Comparison of ENCODE assay signal across 21 cellular contexts in the genomic region with DNA sequence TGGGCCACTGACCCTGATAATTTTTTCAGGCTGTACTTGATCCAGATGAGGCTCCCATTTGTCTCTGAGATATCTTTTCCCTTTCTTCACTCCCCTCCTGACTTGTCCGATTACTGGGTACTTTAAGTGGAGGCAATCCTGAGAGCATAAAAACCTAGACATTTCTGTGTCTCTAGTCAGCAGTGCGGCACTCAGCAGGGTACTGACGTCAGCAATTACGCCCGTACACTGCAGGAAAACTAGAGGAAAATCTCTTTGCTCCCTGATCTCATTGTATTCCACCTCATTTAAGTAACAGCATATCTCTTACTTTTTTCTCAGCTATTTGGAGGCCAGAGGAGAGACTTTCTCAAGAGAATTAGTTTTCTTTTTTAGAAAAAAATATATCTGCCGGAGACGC.
DNase-seq lines count a peak whose midpoint lies in the region; TF ChIP-seq lines count a peak whose summit lies in the region.
"Had no signal": no experiment of that assay in that cellular context is flagged by ENCODE, and none has a peak within 500 bp of the region (broad histone marks: within the 10 kb centered on the region; RNA-seq: fewer than 3 reads in every experiment).

No MANE protein-coding gene starts in this region.

- CTCF ChIA-PET in CD4-positive, alpha-beta memory T cell (lab: Charles Lee; ENCODE audit: partially characterized antibody), result interaction anchor here (1.6 to 5.3 kb wide), 4 partner anchors 8 to 14 kb away, joined by 7 to 46 read pairs (median 11); no protein-coding TSS in a partner anchor
- CTCF ChIA-PET in activated CD4-positive, alpha-beta memory T cell treated with anti-CD3 and anti-CD28 coated beads, Interleukin-2, amount 10 ng/mL, durations not matched to agents 7 days and 5 days (lab: Charles Lee), result interaction anchor here (1.6 to 11.6 kb wide), 3 partner anchors 10 to 51 kb away, joined by 7 to 106 read pairs (median 8); no protein-coding TSS in a partner anchor

- no peaks in the 10 kb centered on the region for H3K4me1 ChIP-seq in CD4-positive, alpha-beta memory T cell (ENCODE audit: insufficient read depth, low read length)
- H3K4me1 ChIP-seq in vagina, result no peaks in the 10 kb centered on the region
- H3K4me1 ChIP-seq: spleen, tibial artery had no signal

- no peaks in the 10 kb centered on the region for H3K36me3 ChIP-seq in CD4-positive, alpha-beta memory T cell (ENCODE audit: insufficient read depth, low read length)
- H3K36me3 ChIP-seq in vagina, result no peaks in the 10 kb centered on the region
- H3K36me3 ChIP-seq: spleen, tibial artery had no signal

- DNase-seq in activated CD4-positive, alpha-beta T cell treated with anti-CD3 and anti-CD28 coated beads, Interleukin-2, amount 10 ng/mL, durations not matched to agents 24 days and 14 days, result no peak
- DNase-seq in activated CD4-positive, alpha-beta T cell treated with anti-CD3 and anti-CD28 coated beads for 48 hours, result no peak
- DNase-seq in CD4-positive, alpha-beta memory T cell, result no peak
- DNase-seq in activated CD4-positive, alpha-beta memory T cell treated with anti-CD3 and anti-CD28 coated beads, Interleukin-2, amount 10 ng/mL, durations not matched to agents 7 days and 5 days, result no peak
- DNase-seq in fibroblast of pulmonary artery (ENCODE audit: low read depth), result peak; percentile 3
- no peak for DNase-seq in vagina (ENCODE audit: extremely low spot score in 2 of 2)
- no peak for DNase-seq in NOMO-1 treated with DMSO at 0.1 percent for 48 hours (lab: John Stamatoyannopoulos, UW; ENCODE audit: unreplicated experiment)
- DNase-seq in SIG-M5 (lab: John Stamatoyannopoulos, UW), result no peak
- DNase-seq: activated CD4-positive, alpha-beta T cell treated with anti-CD3 and anti-CD28 coated beads, Interleukin-2, amount 50 U/mL, for 48 hours; head of caudate nucleus; KG1; mammary epithelial cell; NCI-H1436; nucleus accumbens; spleen; stimulated activated CD4-positive, alpha-beta T cell treated with anti-CD3 and anti-CD28 coated beads, Interleukin-4, amount 100 ng/mL, for 1 hour; stimulated activated naive CD4-positive, alpha-beta T cell treated with Interleukin-2 at 50 U/mL for 16 hours; tibial artery had no signal

- TF ChIP-seq POLR2A in vagina (IDR thresholded peaks at IDR 0.05), result no peak

- H3K36me3 Mint-ChIP-seq in activated CD4-positive, alpha-beta T cell treated with anti-CD3 and anti-CD28 coated beads, Interleukin-2, amount 10 ng/mL, durations not matched to agents 24 days and 14 days (ENCODE audit: low read depth), result no peaks in the 10 kb centered on the region
- no peaks in the 10 kb centered on the region for H3K36me3 Mint-ChIP-seq in CD4-positive, alpha-beta memory T cell
- no peaks in the 10 kb centered on the region for H3K36me3 Mint-ChIP-seq in activated CD4-positive, alpha-beta memory T cell treated with anti-CD3 and anti-CD28 coated beads, Interleukin-2, amount 10 ng/mL, durations not matched to agents 7 days and 5 days (ENCODE audit: low read depth)

- H3K9me3 ChIP-seq in CD4-positive, alpha-beta memory T cell (ENCODE audit: control insufficient read depth in 1 of 2, low read length in 2 of 2), result no peaks in the 10 kb centered on the region
- no peaks in the 10 kb centered on the region for H3K9me3 ChIP-seq in vagina
- H3K9me3 ChIP-seq: spleen, tibial artery had no signal

- POLR2A ChIA-PET in CD4-positive, alpha-beta memory T cell (lab: Charles Lee; ENCODE audit: partially characterized antibody), result interaction anchor here (0.9 to 5.8 kb wide), 6 partner anchors 8 to 573 kb away, joined by 3 to 43 read pairs (median 4); no protein-coding TSS in a partner anchor
- POLR2A ChIA-PET in activated CD4-positive, alpha-beta memory T cell treated with anti-CD3 and anti-CD28 coated beads, Interleukin-2, amount 10 ng/mL, durations not matched to agents 7 days and 5 days (lab: Charles Lee), result interaction anchor here (1.2 to 3.5 kb wide), 3 partner anchors 8 to 12 kb away, joined by 3 to 15 read pairs (median 4); no protein-coding TSS in a partner anchor

- TF ChIP-seq CTCF in fibroblast of pulmonary artery (IDR thresholded peaks at IDR 0.05; ENCODE audit: low read length, missing control alignments) (no peak), vagina (IDR thresholded peaks at IDR 0.05) (no peak)

- H3K4me3 Mint-ChIP-seq in activated CD4-positive, alpha-beta T cell treated with anti-CD3 and anti-CD28 coated beads, Interleukin-2, amount 10 ng/mL, durations not matched to agents 24 days and 14 days, result peak overlapping the region; percentile 62
- peak overlapping the region in 7 of 8 donors; percentile 24 to 68 (median 49) for H3K4me3 Mint-ChIP-seq in CD4-positive, alpha-beta memory T cell
- H3K4me3 Mint-ChIP-seq in activated CD4-positive, alpha-beta memory T cell treated with anti-CD3 and anti-CD28 coated beads, Interleukin-2, amount 10 ng/mL, durations not matched to agents 7 days and 5 days, result peak overlapping the region; percentile 49
- H3K4me3 Mint-ChIP-seq: B cell; central memory CD8-positive, alpha-beta T cell; GM23338 had no signal

- peaks cover 8% of the 10 kb centered on the region for H3K27me3 Mint-ChIP-seq in activated CD4-positive, alpha-beta T cell treated with anti-CD3 and anti-CD28 coated beads, Interleukin-2, amount 10 ng/mL, durations not matched to agents 24 days and 14 days
- H3K27me3 Mint-ChIP-seq in CD4-positive, alpha-beta memory T cell, result peaks cover 0 to 4% of the 10 kb centered on the region in 2 donors
- peaks cover 10% of the 10 kb centered on the region for H3K27me3 Mint-ChIP-seq in activated CD4-positive, alpha-beta memory T cell treated with anti-CD3 and anti-CD28 coated beads, Interleukin-2, amount 10 ng/mL, durations not matched to agents 7 days and 5 days
- H3K27me3 Mint-ChIP-seq: central memory CD8-positive, alpha-beta T cell had no signal

- peak overlapping the region; percentile 85 for H3K27ac Mint-ChIP-seq in activated CD4-positive, alpha-beta T cell treated with anti-CD3 and anti-CD28 coated beads, Interleukin-2, amount 10 ng/mL, durations not matched to agents 24 days and 14 days
- peak overlapping the region in 4 of 7 donors; percentile 29 to 85 (median 55) for H3K27ac Mint-ChIP-seq in CD4-positive, alpha-beta memory T cell
- H3K27ac Mint-ChIP-seq in activated CD4-positive, alpha-beta memory T cell treated with anti-CD3 and anti-CD28 coated beads, Interleukin-2, amount 10 ng/mL, durations not matched to agents 7 days and 5 days, result peak overlapping the region; percentile 61
- H3K27ac Mint-ChIP-seq: B cell had no signal

- H3K9me3 Mint-ChIP-seq in activated CD4-positive, alpha-beta T cell treated with anti-CD3 and anti-CD28 coated beads, Interleukin-2, amount 10 ng/mL, durations not matched to agents 24 days and 14 days, result no peaks in the 10 kb centered on the region
- H3K9me3 Mint-ChIP-seq in CD4-positive, alpha-beta memory T cell, result no peaks in the 10 kb centered on the region
- no peaks in the 10 kb centered on the region for H3K9me3 Mint-ChIP-seq in activated CD4-positive, alpha-beta memory T cell treated with anti-CD3 and anti-CD28 coated beads, Interleukin-2, amount 10 ng/mL, durations not matched to agents 7 days and 5 days
- H3K9me3 Mint-ChIP-seq: central memory CD8-positive, alpha-beta T cell; GM23338 had no signal

- H3K4me1 Mint-ChIP-seq in activated CD4-positive, alpha-beta T cell treated with anti-CD3 and anti-CD28 coated beads, Interleukin-2, amount 10 ng/mL, durations not matched to agents 24 days and 14 days, result peaks cover 21% of the 10 kb centered on the region
- H3K4me1 Mint-ChIP-seq in CD4-positive, alpha-beta memory T cell, result peaks cover 6 to 7% (median 6%) of the 10 kb centered on the region in 4 donors
- H3K4me1 Mint-ChIP-seq in activated CD4-positive, alpha-beta memory T cell treated with anti-CD3 and anti-CD28 coated beads, Interleukin-2, amount 10 ng/mL, durations not matched to agents 7 days and 5 days, result peaks cover 26% of the 10 kb centered on the region
- H3K4me1 Mint-ChIP-seq: B cell had no signal

- no peak overlapping the region for H3K4me3 ChIP-seq in CD4-positive, alpha-beta memory T cell (ENCODE audit: low read length in 2 of 2)
- H3K4me3 ChIP-seq in fibroblast of pulmonary artery (replicated peaks; ENCODE audit: low read depth, low read length) (no peak overlapping the region), vagina (no peak overlapping the region)
- H3K4me3 ChIP-seq: GM23338, spleen, tibial artery had no signal

- H3K27ac ChIP-seq in CD4-positive, alpha-beta memory T cell (ENCODE audit: low read depth, low read length), result no peak overlapping the region
- no peak overlapping the region for H3K27ac ChIP-seq in vagina
- H3K27ac ChIP-seq: spleen, tibial artery had no signal

- intact Hi-C loops in activated CD4-positive, alpha-beta T cell treated with anti-CD3 and anti-CD28 coated beads, Interleukin-2, amount 10 ng/mL, durations not matched to agents 24 days and 14 days (cut with micrococcal nuclease), result loop anchor here (5.0 kb wide), 1 partner anchor 53 kb away; no protein-coding TSS in a partner anchor
- intact Hi-C loops in CD4-positive, alpha-beta memory T cell (cut with micrococcal nuclease), result no loop called here
- intact Hi-C loops in vagina (cut with DNase I), result no loop called here

- no peaks in the 10 kb centered on the region for H3K27me3 ChIP-seq in CD4-positive, alpha-beta memory T cell (ENCODE audit: insufficient read depth, low read length)
- no peaks in the 10 kb centered on the region for H3K27me3 ChIP-seq in vagina
- H3K27me3 ChIP-seq: tibial artery had no signal
